In genomic region chr2:222341328-222341727, GRCh38 we compare ENCODE assay signal across 22 cellular contexts. TPM values are rescaled to one million over a fixed set of nuclear protein-coding genes. Genes with fewer than 3 reads are reported as not detected.
A peak's percentile ranks its signal among the peaks of the same experiment; 100 is the strongest.
DNase-seq lines count a peak whose midpoint lies in the region; ATAC-seq and TF ChIP-seq lines count a peak whose summit lies in the region.
"Had no signal": no experiment of that assay in that cellular context is flagged by ENCODE, and none has a peak within 500 bp of the region (broad histone marks: within the 10 kb centered on the region; RNA-seq: fewer than 3 reads in every experiment).

No MANE protein-coding gene starts in this region.

- WGBS in thyroid gland, 2 donors = 28 to 41% methylated on average over 1 of the region's 1 CpG

- H3K27ac Mint-ChIP-seq in nephron = peak overlapping the region; percentile 41 to 84 (median 74)
- H3K27ac Mint-ChIP-seq: CD14-positive monocyte; CD4-positive, alpha-beta memory T cell; CD4-positive, CD25-positive, alpha-beta regulatory T cell had no signal

- no peak for TF ChIP-seq POLR2A in thyroid gland (IDR thresholded peaks at IDR 0.05)

- ATAC-seq in GM18502 (IDR thresholded peaks at IDR 0.05; ENCODE audit: poor library complexity, unreplicated experiment) (no peak), HG03139 (IDR thresholded peaks at IDR 0.05; ENCODE audit: unreplicated experiment) (no peak)

- H3K36me3 ChIP-seq in thyroid gland = no peaks in the 10 kb centered on the region
- H3K36me3 ChIP-seq: BE2C, BLaER1 had no signal

- peaks cover 0 to 12% of the 10 kb centered on the region in 2 donors for H3K4me1 ChIP-seq in thyroid gland
- H3K4me1 ChIP-seq: BLaER1 had no signal

- H3K36me3 Mint-ChIP-seq in nephron (ENCODE audit: low read depth) = no peaks in the 10 kb centered on the region
- H3K36me3 Mint-ChIP-seq: CD14-positive monocyte; CD4-positive, alpha-beta memory T cell; CD4-positive, CD25-positive, alpha-beta regulatory T cell; CD8-positive, alpha-beta memory T cell had no signal

- H3K4me3 ChIP-seq in epithelial cell of proximal tubule (ENCODE audit: low read depth, low read length) (no peak overlapping the region), thyroid gland (replicated peaks in 1 of 3) (no peak overlapping the region)
- H3K4me3 ChIP-seq: BLaER1 had no signal

- peaks cover 4% of the 10 kb centered on the region for H3K27me3 Mint-ChIP-seq in nephron (ENCODE audit: low read depth)

- peaks cover 6% of the 10 kb centered on the region for H3K4me1 Mint-ChIP-seq in nephron
- H3K4me1 Mint-ChIP-seq: CD14-positive monocyte; CD4-positive, alpha-beta memory T cell; CD4-positive, CD25-positive, alpha-beta regulatory T cell; CD8-positive, alpha-beta memory T cell had no signal

- no peaks in the 10 kb centered on the region for H3K9me3 ChIP-seq in thyroid gland
- H3K9me3 ChIP-seq: BE2C had no signal

- H3K27ac ChIP-seq in thyroid gland = peak overlapping the region in 2 of 3 donors; percentile 4 to 54
- H3K27ac ChIP-seq: BLaER1 had no signal

- no peaks in the 10 kb centered on the region for H3K27me3 ChIP-seq in thyroid gland
- H3K27me3 ChIP-seq: BE2C, BLaER1 had no signal

- H3K4me3 Mint-ChIP-seq in nephron = no peak overlapping the region
- H3K4me3 Mint-ChIP-seq: CD14-positive monocyte; CD4-positive, alpha-beta memory T cell; CD8-positive, alpha-beta memory T cell had no signal

- DNase-seq in epithelial cell of proximal tubule (ENCODE audit: low read depth) (peak; percentile 30), kidney tubule cell (ENCODE audit: low spot score) (peak; percentile 50), thyroid gland (peak; percentile 6 to 25), epidermal melanocyte (ENCODE audit: insufficient read length, low spot score) (no peak), DMS53 (lab: John Stamatoyannopoulos, UW) (no peak)
- DNase-seq: 8988T; ACHN; BE2C; C1 segment of cervical spinal cord; CD4-positive, alpha-beta memory T cell; CD4-positive, CD25-positive, alpha-beta regulatory T cell; CD8-positive, alpha-beta memory T cell; COR-L47; DMS 273 treated with DMSO at 0.1 percent for 48 hours; DMS153; DMS79 treated with DMSO at 0.1 percent for 48 hours; GF-D8 had no signal

- no peaks in the 10 kb centered on the region for H3K9me3 Mint-ChIP-seq in nephron

- TF ChIP-seq CTCF in epithelial cell of proximal tubule (conservative IDR thresholded peaks at IDR 0.05; ENCODE audit: low read depth, low read length) (no peak), nephron (IDR thresholded peaks at IDR 0.05; ENCODE audit: unreplicated experiment in 3 of 3) (no peak), thyroid gland (IDR thresholded peaks at IDR 0.05) (no peak)

- intact Hi-C loops in thyroid gland (cut with DNase I) = no loop called here

RNA-seq across cellular contexts. Expression of gene PAX3, which starts 42.5 kb away (rescaled TPM):
- not detected in 2 replicates for total RNA-seq in epithelial cell of proximal tubule
- total RNA-seq in thyroid gland = not detected
- total RNA-seq: CD4-positive, alpha-beta memory T cell; CD4-positive, CD25-positive, alpha-beta regulatory T cell; CD8-positive, alpha-beta memory T cell had no signal

Comparison
In these comparisons a context has a peak if more than half of its experiments do, and no peak if none do; other contexts are left out.
1. DNase-seq: peak in epithelial cell of proximal tubule (single experiment), kidney tubule cell (single experiment) and thyroid gland (2 of 2); none in epidermal melanocyte (single experiment) and DMS53 (single experiment).